ENCODE assay signal across 25 cellular contexts in the genomic region with DNA sequence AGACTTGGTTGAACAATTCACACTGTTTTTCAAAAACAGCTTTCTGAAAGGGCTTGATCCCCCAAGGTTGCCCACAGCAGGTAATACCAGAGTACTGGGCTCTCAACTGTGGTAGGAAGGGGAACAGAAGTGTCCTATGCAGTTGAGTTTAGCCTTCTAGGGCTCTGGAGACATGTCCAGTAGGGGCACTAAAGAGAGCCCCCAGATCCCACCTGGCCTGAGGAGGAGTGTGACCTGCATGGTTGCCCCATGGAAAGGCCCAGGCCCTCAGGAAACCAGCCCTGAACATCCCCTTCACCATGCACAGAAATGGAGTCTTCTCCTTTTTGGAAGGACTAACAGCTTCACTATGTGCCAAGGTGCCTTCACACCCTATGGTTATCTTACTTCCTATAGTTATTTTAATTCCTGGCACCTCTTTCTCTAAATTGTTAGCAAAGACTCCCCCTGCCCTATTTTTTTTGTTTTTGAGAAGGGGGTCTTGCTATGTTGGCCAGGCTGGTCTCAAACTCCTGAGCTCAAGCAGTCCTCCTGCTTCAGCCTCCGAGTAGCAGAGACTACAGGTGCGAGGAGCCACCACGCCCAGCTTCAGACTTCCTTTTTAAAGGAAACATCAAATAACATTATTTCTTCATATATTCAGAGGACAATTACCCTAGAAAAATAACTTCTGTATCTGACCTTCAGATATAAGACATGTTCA. TPM values are rescaled to one million over a fixed set of nuclear protein-coding genes. Genes with fewer than 3 reads are reported as not detected.
DNase-seq lines count a peak whose midpoint lies in the region; ATAC-seq and TF ChIP-seq lines count a peak whose summit lies in the region.
"Had no signal": no experiment of that assay in that cellular context is flagged by ENCODE, and none has a peak within 500 bp of the region (broad histone marks: within the 10 kb centered on the region; RNA-seq: fewer than 3 reads in every experiment).

No MANE protein-coding gene starts in this region.

- H3K4me3 ChIP-seq in BE2C (ENCODE audit: low read depth, low read length) (no peak overlapping the region), HEK293 (ENCODE audit: low read depth, low read length) (no peak overlapping the region), WERI-Rb-1 (ENCODE audit: low read depth, low read length) (no peak overlapping the region), choroid plexus epithelial cell (ENCODE audit: low read depth, low read length) (no peak overlapping the region)
- H3K4me3 ChIP-seq: GM12878, Peyer's patch had no signal

- CTCF ChIA-PET in HEK293 (lab: Yijun Ruan, JAX) = interaction anchor here (0.5 to 2.4 kb wide), 2 partner anchors 92 to 191 kb away, joined by 3 to 11 read pairs; no protein-coding TSS in a partner anchor

- H3K4me1 ChIP-seq in BE2C (peaks cover 6% of the 10 kb centered on the region), HEK293 (ENCODE audit: control insufficient read depth, insufficient read depth, low read length) (no peaks in the 10 kb centered on the region)
- H3K4me1 ChIP-seq: Peyer's patch had no signal

- POLR2A ChIA-PET in HEK293 (lab: Yijun Ruan, JAX) = no interaction called here

- no peaks in the 10 kb centered on the region for H3K27me3 ChIP-seq in BE2C
- no peaks in the 10 kb centered on the region for H3K27me3 ChIP-seq in WERI-Rb-1 (ENCODE audit: insufficient read depth, low read depth, severe bottlenecking)
- H3K27me3 ChIP-seq: Peyer's patch had no signal

- H3K9me3 ChIP-seq in BE2C (no peaks in the 10 kb centered on the region; the same call in 1 of the 2 replicates), HEK293 (ENCODE audit: control insufficient read depth, insufficient read depth, low read depth, low read length) (no peaks in the 10 kb centered on the region), WERI-Rb-1 (ENCODE audit: severe bottlenecking) (no peaks in the 10 kb centered on the region)
- H3K9me3 ChIP-seq: Peyer's patch had no signal

- H3K36me3 ChIP-seq in BE2C (peaks cover 92% of the 10 kb centered on the region), HEK293 (ENCODE audit: control insufficient read depth in 2 of 2, insufficient read depth in 1 of 2, low read length in 2 of 2) (peaks cover 56 to 94% of the 10 kb centered on the region in 2 experiments), WERI-Rb-1 (peaks cover 95% of the 10 kb centered on the region)

- no peak for ATAC-seq in GM21381 (IDR thresholded peaks at IDR 0.05; ENCODE audit: unreplicated experiment)
- ATAC-seq in GM21367 (IDR thresholded peaks at IDR 0.05; ENCODE audit: unreplicated experiment) = no peak
- ATAC-seq: GM12878, SK-N-SH treated with all-trans-retinoic acid at 6 μM for 48 hours, T-helper 17 cell had no signal

- no peak for DNase-seq in BE2C
- DNase-seq in WERI-Rb-1 = no peak
- DNase-seq in choroid plexus epithelial cell (ENCODE audit: low read depth) = no peak
- DNase-seq in NCI-H1048 (lab: John Stamatoyannopoulos, UW) = no peak
- DNase-seq in NCI-H774 (lab: John Stamatoyannopoulos, UW) = no peak
- DNase-seq: AML-193; C1 segment of cervical spinal cord; CD4-positive, alpha-beta memory T cell; COR-L47; DMS53; H9; KBM-7; MV-4-11; NCI-H1105 treated with DMSO at 0.1 percent for 48 hours; NCI-H146; NCI-H1930; NCI-H2107; NCI-H524 treated with DMSO at 0.1 percent for 48 hours; Peyer's patch; T-helper 17 cell had no signal

- H3K27ac ChIP-seq in HEK293 (ENCODE audit: extremely low read depth, low read depth, low read length) = no peak overlapping the region
- H3K27ac ChIP-seq in WERI-Rb-1 = no peak overlapping the region
- H3K27ac ChIP-seq: Peyer's patch had no signal

- TF ChIP-seq CTCF in BE2C (IDR thresholded peaks at IDR 0.05; ENCODE audit: low read depth, low read length) (0 out of 2 replicates have a peak, but pooled peaks have one; percentile 15), HEK293 (tag by site-specific recombination; IDR thresholded peaks at IDR 0.05) (no peak), WERI-Rb-1 (IDR thresholded peaks at IDR 0.05; ENCODE audit: low read depth, low read length) (peak; percentile 33; the same call in 1 of the 2 replicates), choroid plexus epithelial cell (conservative IDR thresholded peaks at IDR 0.05; ENCODE audit: low read depth, low read length) (peak; percentile 8)

TF ChIP-seq in HEK293, 187 proteins besides CTCF, POLR2A, EP300 and RAD21:
- TF ChIP-seq KLF9 (tag by site-specific recombination; IDR thresholded peaks at IDR 0.05; ENCODE audit: low read depth) (no peak), ZNF561 (tag by site-specific recombination; IDR thresholded peaks at IDR 0.05; ENCODE audit: borderline replicate concordance) (no peak), ZFP69B (tag by site-specific recombination; IDR thresholded peaks at IDR 0.05) (no peak), ZNF121 (tag by site-specific recombination; IDR thresholded peaks at IDR 0.05) (peak; percentile 90), MYNN (tag by site-specific recombination; IDR thresholded peaks at IDR 0.05; ENCODE audit: borderline replicate concordance) (no peak)
- TF ChIP-seq, protein P1, sequence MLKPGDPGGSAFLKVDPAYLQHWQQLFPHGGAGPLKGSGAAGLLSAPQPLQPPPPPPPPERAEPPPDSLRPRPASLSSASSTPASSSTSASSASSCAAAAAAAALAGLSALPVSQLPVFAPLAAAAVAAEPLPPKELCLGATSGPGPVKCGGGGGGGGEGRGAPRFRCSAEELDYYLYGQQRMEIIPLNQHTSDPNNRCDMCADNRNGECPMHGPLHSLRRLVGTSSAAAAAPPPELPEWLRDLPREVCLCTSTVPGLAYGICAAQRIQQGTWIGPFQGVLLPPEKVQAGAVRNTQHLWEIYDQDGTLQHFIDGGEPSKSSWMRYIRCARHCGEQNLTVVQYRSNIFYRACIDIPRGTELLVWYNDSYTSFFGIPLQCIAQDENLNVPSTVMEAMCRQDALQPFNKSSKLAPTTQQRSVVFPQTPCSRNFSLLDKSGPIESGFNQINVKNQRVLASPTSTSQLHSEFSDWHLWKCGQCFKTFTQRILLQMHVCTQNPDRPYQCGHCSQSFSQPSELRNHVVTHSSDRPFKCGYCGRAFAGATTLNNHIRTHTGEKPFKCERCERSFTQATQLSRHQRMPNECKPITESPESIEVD (tag by site-specific recombination; IDR thresholded peaks at IDR 0.05) = no peak
- TF ChIP-seq, protein P2, sequence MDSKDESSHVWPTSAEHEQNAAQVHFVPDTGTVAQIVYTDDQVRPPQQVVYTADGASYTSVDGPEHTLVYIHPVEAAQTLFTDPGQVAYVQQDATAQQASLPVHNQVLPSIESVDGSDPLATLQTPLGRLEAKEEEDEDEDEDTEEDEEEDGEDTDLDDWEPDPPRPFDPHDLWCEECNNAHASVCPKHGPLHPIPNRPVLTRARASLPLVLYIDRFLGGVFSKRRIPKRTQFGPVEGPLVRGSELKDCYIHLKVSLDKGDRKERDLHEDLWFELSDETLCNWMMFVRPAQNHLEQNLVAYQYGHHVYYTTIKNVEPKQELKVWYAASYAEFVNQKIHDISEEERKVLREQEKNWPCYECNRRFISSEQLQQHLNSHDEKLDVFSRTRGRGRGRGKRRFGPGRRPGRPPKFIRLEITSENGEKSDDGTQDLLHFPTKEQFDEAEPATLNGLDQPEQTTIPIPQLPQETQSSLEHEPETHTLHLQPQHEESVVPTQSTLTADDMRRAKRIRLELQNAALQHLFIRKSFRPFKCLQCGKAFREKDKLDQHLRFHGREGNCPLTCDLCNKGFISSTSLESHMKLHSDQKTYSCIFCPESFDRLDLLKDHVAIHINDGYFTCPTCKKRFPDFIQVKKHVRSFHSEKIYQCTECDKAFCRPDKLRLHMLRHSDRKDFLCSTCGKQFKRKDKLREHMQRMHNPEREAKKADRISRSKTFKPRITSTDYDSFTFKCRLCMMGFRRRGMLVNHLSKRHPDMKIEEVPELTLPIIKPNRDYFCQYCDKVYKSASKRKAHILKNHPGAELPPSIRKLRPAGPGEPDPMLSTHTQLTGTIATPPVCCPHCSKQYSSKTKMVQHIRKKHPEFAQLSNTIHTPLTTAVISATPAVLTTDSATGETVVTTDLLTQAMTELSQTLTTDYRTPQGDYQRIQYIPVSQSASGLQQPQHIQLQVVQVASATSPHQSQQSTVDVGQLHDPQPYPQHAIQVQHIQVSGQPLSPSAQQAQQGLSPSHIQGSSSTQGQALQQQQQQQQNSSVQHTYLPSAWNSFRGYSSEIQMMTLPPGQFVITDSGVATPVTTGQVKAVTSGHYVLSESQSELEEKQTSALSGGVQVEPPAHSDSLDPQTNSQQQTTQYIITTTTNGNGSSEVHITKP (tag by site-specific recombination; IDR thresholded peaks at IDR 0.05) = no peak

RNA-seq across cellular contexts. Expression of a gene that starts 16.8 kb away (rescaled TPM):
- polyA plus RNA-seq in BE2C (2012; ENCODE audit: insufficient read depth, insufficient read length, low read depth) = 84.6 TPM

RNA-seq across cellular contexts. Expression of a gene that starts 40.0 kb away (rescaled TPM):
- polyA plus RNA-seq in BE2C (2012; ENCODE audit: insufficient read depth, insufficient read length, low read depth) = 79.8 TPM

RNA-seq across cellular contexts. Expression of a gene that starts 40.8 kb away (rescaled TPM):
- 8.3 TPM for polyA plus RNA-seq in BE2C (2012; ENCODE audit: insufficient read depth, insufficient read length, low read depth)
